12 cellular contexts compared by ENCODE assay signal in the genomic region with DNA sequence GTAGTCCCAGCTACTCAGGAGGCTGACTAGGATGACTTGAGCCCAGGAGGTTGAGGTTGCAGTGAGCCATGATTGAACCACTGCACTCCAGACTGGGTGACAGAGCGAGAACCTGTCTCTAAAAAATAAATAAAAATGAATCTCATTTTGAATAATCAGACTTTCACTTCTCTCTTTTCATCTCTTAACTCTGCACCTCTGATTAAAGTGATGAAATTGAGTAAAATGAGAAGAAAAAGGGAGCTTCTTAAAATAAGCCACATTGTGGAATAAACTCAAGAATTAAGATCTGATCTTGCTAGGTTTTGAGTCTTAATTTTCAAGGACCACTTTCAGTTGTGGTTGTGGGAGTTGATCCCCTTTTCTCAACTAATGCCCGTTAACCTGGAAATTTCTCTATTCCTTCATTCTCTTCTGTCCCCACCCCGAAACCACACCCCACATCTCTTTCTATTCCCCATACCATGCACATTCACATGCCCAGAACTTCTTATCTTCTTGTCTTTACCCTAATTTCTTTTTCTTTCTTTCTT.
A peak's percentile ranks its signal among the peaks of the same experiment; 100 is the strongest.
DNase-seq lines count a peak whose midpoint lies in the region; ATAC-seq and TF ChIP-seq lines count a peak whose summit lies in the region.
"Had no signal": no experiment of that assay in that cellular context is flagged by ENCODE, and none has a peak within 500 bp of the region (broad histone marks: within the 10 kb centered on the region; RNA-seq: fewer than 3 reads in every experiment).

No MANE protein-coding gene starts in this region.

- intact Hi-C loops in CD14-positive monocyte (cut with micrococcal nuclease) (loop anchor here in 1 of 2 donors (10.0 kb wide), 1 partner anchor 1136 kb away; a partner anchor contains a TSS), stomach (cut with DNase I; ENCODE audit: low total_unique reads) (no loop called here)

- no peak for TF ChIP-seq POLR2A in stomach (IDR thresholded peaks at IDR 0.05)

- H3K4me3 Mint-ChIP-seq in CD14-positive monocyte (no peak overlapping the region), T-helper 17 cell (no peak overlapping the region)

- 86 to 91% (median 87%) methylated on average over 3 of the region's 3 CpGs for WGBS in stomach, 5 donors

- ATAC-seq in GM18520 (IDR thresholded peaks at IDR 0.05; ENCODE audit: unreplicated experiment), result peak; percentile 56
- peak; percentile 66 for ATAC-seq in GM21825 (IDR thresholded peaks at IDR 0.05; ENCODE audit: unreplicated experiment)
- ATAC-seq in HG03520 (IDR thresholded peaks at IDR 0.05; ENCODE audit: unreplicated experiment), result peak; percentile 64
- no peak for ATAC-seq in T-helper 17 cell

- no peak for DNase-seq in CD14-positive monocyte (ENCODE audit: low spot score)
- DNase-seq in stomach, result no peak
- no peak for DNase-seq in NCI-H146 (lab: John Stamatoyannopoulos, UW)
- no peak for DNase-seq in NCI-H1105 treated with DMSO at 0.1 percent for 48 hours (lab: John Stamatoyannopoulos, UW)
- no peak for DNase-seq in T-helper 17 cell
- DNase-seq: adrenal gland; effector CD8-positive, alpha-beta T cell; NCI-H1417 treated with DMSO at 0.1 percent for 48 hours; WERI-Rb-1 had no signal

- no peaks in the 10 kb centered on the region for H3K27me3 ChIP-seq in stomach
- H3K27me3 ChIP-seq: adrenal gland had no signal

- H3K9me3 ChIP-seq in stomach (no peaks in the 10 kb centered on the region), T-helper 17 cell (ENCODE audit: control insufficient read depth, low read length, poor library complexity, severe bottlenecking) (no peaks in the 10 kb centered on the region)
- H3K9me3 ChIP-seq: adrenal gland had no signal

- peaks cover 0 to 6% of the 10 kb centered on the region in 2 donors for H3K36me3 Mint-ChIP-seq in CD14-positive monocyte
- peaks cover 5% of the 10 kb centered on the region for H3K36me3 Mint-ChIP-seq in T-helper 17 cell (ENCODE audit: low read depth)

- no peak for TF ChIP-seq EP300 in stomach (IDR thresholded peaks at IDR 0.05)

- no peak overlapping the region for H3K27ac ChIP-seq in stomach
- H3K27ac ChIP-seq: adrenal gland, WERI-Rb-1 had no signal

- peaks cover 0 to 1% (median 0%) of the 10 kb centered on the region in 3 donors for H3K27me3 Mint-ChIP-seq in CD14-positive monocyte (ENCODE audit: low read depth in 3 of 3)
- peaks cover 31% of the 10 kb centered on the region for H3K27me3 Mint-ChIP-seq in T-helper 17 cell

- H3K4me1 Mint-ChIP-seq in CD14-positive monocyte (peaks cover 45% of the 10 kb centered on the region), T-helper 17 cell (peaks cover 7% of the 10 kb centered on the region)

- peaks cover 7 to 23% (median 15%) of the 10 kb centered on the region in 4 donors for H3K4me1 ChIP-seq in stomach

- H3K27ac Mint-ChIP-seq in CD14-positive monocyte (peak overlapping the region in 5 of 7 donors; percentile 21 to 87 (median 35)), T-helper 17 cell (no peak overlapping the region)

- H3K4me3 ChIP-seq in stomach, result no peak overlapping the region
- H3K4me3 ChIP-seq: adrenal gland had no signal

- no peaks in the 10 kb centered on the region for H3K36me3 ChIP-seq in stomach
- H3K36me3 ChIP-seq: adrenal gland, WERI-Rb-1 had no signal

- peaks cover 4 to 9% (median 6%) of the 10 kb centered on the region in 7 donors for H3K9me3 Mint-ChIP-seq in CD14-positive monocyte

- TF ChIP-seq CTCF in CD14-positive monocyte (IDR thresholded peaks at IDR 0.05) (no peak), stomach (IDR thresholded peaks at IDR 0.05) (no peak)
